In genomic region chr17:17692353-17693252, GRCh38 we compare ENCODE assay signal across 8 cellular contexts. TPM values are rescaled to one million over a fixed set of nuclear protein-coding genes. Genes with fewer than 3 reads are reported as not detected.
DNase-seq lines count a peak whose midpoint lies in the region; ATAC-seq and TF ChIP-seq lines count a peak whose summit lies in the region.

No MANE protein-coding gene starts in this region.

- ATAC-seq in activated T-cell treated with anti-CD3 and anti-CD28 coated beads, Interleukin-2, amount 50 U/mL, for 4 hours = no peak
- ATAC-seq in activated CD8-positive, alpha-beta T cell treated with anti-CD3 and anti-CD28 coated beads for 36 hours = no peak
- ATAC-seq in thoracic aorta (ENCODE audit: insufficient number of reproducible peaks, low FRiP score, low read depth) (no peak), HG02623 (IDR thresholded peaks at IDR 0.05; ENCODE audit: unreplicated experiment) (no peak), GM18867 (IDR thresholded peaks at IDR 0.05; ENCODE audit: unreplicated experiment) (no peak)

- peaks cover 61% of the 10 kb centered on the region for H3K4me1 Mint-ChIP-seq in activated T-cell treated with anti-CD3 and anti-CD28 coated beads, Interleukin-2, amount 50 U/mL, for 4 hours (ENCODE audit: low read depth)
- peaks cover 72% of the 10 kb centered on the region for H3K4me1 Mint-ChIP-seq in activated CD8-positive, alpha-beta T cell treated with anti-CD3 and anti-CD28 coated beads for 36 hours (ENCODE audit: low read depth)

- H3K27me3 ChIP-seq in layer of hippocampus (ENCODE audit: control insufficient read depth, insufficient read depth, low read length) (no peaks in the 10 kb centered on the region), thoracic aorta (replicated peaks; ENCODE audit: insufficient read depth) (no peaks in the 10 kb centered on the region)

- POLR2A ChIA-PET in activated CD8-positive, alpha-beta T cell treated with anti-CD3 and anti-CD28 coated beads for 36 hours (lab: Charles Lee) = interaction anchor here (0.8 to 6.8 kb wide), 5 partner anchors 7 to 157 kb away, joined by 3 to 52 read pairs (median 3); partner anchors contain the start of gene RAI1

- H3K4me3 Mint-ChIP-seq in activated T-cell treated with anti-CD3 and anti-CD28 coated beads, Interleukin-2, amount 50 U/mL, for 4 hours = peak overlapping the region; percentile 33
- no peak overlapping the region for H3K4me3 Mint-ChIP-seq in activated CD8-positive, alpha-beta T cell treated with anti-CD3 and anti-CD28 coated beads for 36 hours

- CTCF ChIA-PET in activated CD8-positive, alpha-beta T cell treated with anti-CD3 and anti-CD28 coated beads for 36 hours (lab: Charles Lee) = interaction anchor here (0.9 to 4.7 kb wide), 6 partner anchors 10 to 341 kb away, joined by 3 to 22 read pairs (median 3); no protein-coding TSS in a partner anchor

- no peak for TF ChIP-seq CTCF in activated CD8-positive, alpha-beta T cell treated with anti-CD3 and anti-CD28 coated beads for 36 hours (IDR thresholded peaks at IDR 0.05)
- TF ChIP-seq CTCF in thoracic aorta (IDR thresholded peaks at IDR 0.05) = no peak

- no peaks in the 10 kb centered on the region for H3K9me3 ChIP-seq in thoracic aorta

- H3K27ac Mint-ChIP-seq in activated CD8-positive, alpha-beta T cell treated with anti-CD3 and anti-CD28 coated beads for 36 hours = peak overlapping the region; percentile 92

- H3K27ac ChIP-seq in layer of hippocampus (ENCODE audit: low read depth, low read length) (peak overlapping the region; percentile 97), thoracic aorta (peak overlapping the region; percentile 93 to 98)

- H3K36me3 ChIP-seq in thoracic aorta = no peaks in the 10 kb centered on the region

- peaks cover 33 to 58% of the 10 kb centered on the region in 2 donors for H3K4me1 ChIP-seq in thoracic aorta (ENCODE audit: control insufficient read depth in 1 of 2, low read depth in 2 of 2)

- DNase-seq in activated T-cell treated with anti-CD3 and anti-CD28 coated beads, Interleukin-2, amount 50 U/mL, for 4 hours = no peak
- DNase-seq in activated T-cell treated with anti-CD3 and anti-CD28 coated beads for 4 hours (no peak), thoracic aorta (ENCODE audit: low spot score) (no peak), mesenteric fat pad (ENCODE audit: low spot score) (no peak)
- no peak for DNase-seq in activated CD8-positive, alpha-beta T cell treated with anti-CD3 and anti-CD28 coated beads for 36 hours

- no peaks in the 10 kb centered on the region for H3K36me3 Mint-ChIP-seq in activated T-cell treated with anti-CD3 and anti-CD28 coated beads, Interleukin-2, amount 50 U/mL, for 4 hours (ENCODE audit: insufficient read depth)
- no peaks in the 10 kb centered on the region for H3K36me3 Mint-ChIP-seq in activated CD8-positive, alpha-beta T cell treated with anti-CD3 and anti-CD28 coated beads for 36 hours (ENCODE audit: low read depth)

- no peaks in the 10 kb centered on the region for H3K9me3 Mint-ChIP-seq in activated T-cell treated with anti-CD3 and anti-CD28 coated beads, Interleukin-2, amount 50 U/mL, for 4 hours
- no peaks in the 10 kb centered on the region for H3K9me3 Mint-ChIP-seq in activated CD8-positive, alpha-beta T cell treated with anti-CD3 and anti-CD28 coated beads for 36 hours

- intact Hi-C loops in activated CD8-positive, alpha-beta T cell treated with anti-CD3 and anti-CD28 coated beads for 36 hours (cut with micrococcal nuclease) = loop anchor here (10.0 kb wide), 1 partner anchor 342 kb away; the partner anchor contains the start of genes ATPAF2 and GID4

- no peaks in the 10 kb centered on the region for H3K27me3 Mint-ChIP-seq in activated T-cell treated with anti-CD3 and anti-CD28 coated beads, Interleukin-2, amount 50 U/mL, for 4 hours (ENCODE audit: low read depth)
- no peaks in the 10 kb centered on the region for H3K27me3 Mint-ChIP-seq in activated CD8-positive, alpha-beta T cell treated with anti-CD3 and anti-CD28 coated beads for 36 hours

- no peak overlapping the region for H3K4me3 ChIP-seq in thoracic aorta

RNA-seq across cellular contexts. Expression of gene RAI1, which starts 11.3 kb away (rescaled TPM):
- 10 to 100 TPM; 19.9 to 22.4 (median 20.1) TPM for total RNA-seq in activated T-cell treated with anti-CD3 and anti-CD28 coated beads, Interleukin-2, amount 50 U/mL, for 4 hours
- total RNA-seq in activated CD8-positive, alpha-beta T cell treated with anti-CD3 and anti-CD28 coated beads for 36 hours = 10 to 100 TPM; 18.1 to 20.3 TPM
- total RNA-seq in thoracic aorta = 10 to 100 TPM; 21.0 to 31.5 TPM
- 21.2 TPM for total RNA-seq in mesenteric fat pad
